ENCODE assay signal across 8 cellular contexts in the genomic region with DNA sequence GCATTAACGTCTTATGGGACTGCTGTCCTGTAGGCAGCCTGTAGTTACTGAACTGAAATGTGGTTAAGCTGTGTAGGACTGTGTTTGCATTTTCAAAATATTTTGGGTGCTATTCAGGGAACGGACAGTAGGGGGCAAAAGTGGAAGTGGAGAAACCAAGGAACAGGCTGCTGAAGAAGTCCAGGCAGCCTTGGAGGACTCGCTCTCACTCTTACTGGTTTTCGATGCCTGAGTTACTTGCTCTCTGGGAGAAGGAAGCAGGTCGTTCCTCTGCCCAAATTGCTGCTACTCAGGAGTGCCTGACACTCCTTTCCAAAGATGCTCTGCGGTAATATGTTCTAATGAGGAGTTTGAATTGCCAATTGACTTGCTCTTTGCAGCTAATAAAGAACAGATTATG.
DNase-seq lines count a peak whose midpoint lies in the region; ATAC-seq and TF ChIP-seq lines count a peak whose summit lies in the region.

No MANE protein-coding gene starts in this region.

- H3K36me3 Mint-ChIP-seq in CD8-positive, alpha-beta T cell, result no peaks in the 10 kb centered on the region

- no peak overlapping the region for H3K4me3 ChIP-seq in CD8-positive, alpha-beta T cell (ENCODE audit: low read depth, low read length)
- H3K4me3 ChIP-seq in HFF-Myc (replicated peaks; ENCODE audit: low read depth, low read length), result no peak overlapping the region
- H3K4me3 ChIP-seq in SJCRH30, result no peak overlapping the region
- H3K4me3 ChIP-seq in testis, result no peak overlapping the region

- H3K27ac Mint-ChIP-seq in CD8-positive, alpha-beta T cell, result no peak overlapping the region

- H3K36me3 ChIP-seq in CD8-positive, alpha-beta T cell (ENCODE audit: insufficient read depth, low read length), result no peaks in the 10 kb centered on the region
- H3K36me3 ChIP-seq in SJCRH30 (no peaks in the 10 kb centered on the region), testis (ENCODE audit: low read depth, missing control alignments) (no peaks in the 10 kb centered on the region)

- 21 to 25% methylated on average over 6 of the region's 6 CpGs for WGBS in testis, 2 donors

- H3K27ac ChIP-seq in CD8-positive, alpha-beta T cell (ENCODE audit: low read depth, low read length), result no peak overlapping the region
- H3K27ac ChIP-seq in SJCRH30 (no peak overlapping the region), testis (no peak overlapping the region)

- intact Hi-C loops in CD8-positive, alpha-beta T cell (cut with DNase I, micrococcal nuclease), result no loop called here
- intact Hi-C loops in testis (cut with DNase I; ENCODE audit: low total_unique reads), result no loop called here

- H3K4me1 ChIP-seq in CD8-positive, alpha-beta T cell (ENCODE audit: insufficient read depth, low read length), result no peaks in the 10 kb centered on the region
- H3K4me1 ChIP-seq in SJCRH30, result peaks cover 5% of the 10 kb centered on the region; the same call in 1 of the 2 replicates
- no peaks in the 10 kb centered on the region for H3K4me1 ChIP-seq in testis

- peaks cover 16% of the 10 kb centered on the region for H3K9me3 Mint-ChIP-seq in CD8-positive, alpha-beta T cell

- no peak for DNase-seq in CD8-positive, alpha-beta T cell
- DNase-seq in HFF-Myc (ENCODE audit: extremely low read depth, low read depth) (no peak), SJCRH30 (peak; percentile 37 to 79), hepatic stellate cell (ENCODE audit: low spot score) (peak; percentile 1), testis (peak; percentile 43)

- no peaks in the 10 kb centered on the region for H3K27me3 Mint-ChIP-seq in CD8-positive, alpha-beta T cell (ENCODE audit: low read depth)

- no peaks in the 10 kb centered on the region for H3K9me3 ChIP-seq in CD8-positive, alpha-beta T cell (ENCODE audit: low read length)
- H3K9me3 ChIP-seq in SJCRH30 (replicated peaks), result no peaks in the 10 kb centered on the region
- H3K9me3 ChIP-seq in testis, result no peaks in the 10 kb centered on the region

- H3K4me1 Mint-ChIP-seq in CD8-positive, alpha-beta T cell (ENCODE audit: low read depth), result no peaks in the 10 kb centered on the region

- H3K4me3 Mint-ChIP-seq in CD8-positive, alpha-beta T cell, result no peak overlapping the region

- no peak for TF ChIP-seq POLR2A in testis (IDR thresholded peaks at IDR 0.05)

- no peaks in the 10 kb centered on the region for H3K27me3 ChIP-seq in CD8-positive, alpha-beta T cell (ENCODE audit: insufficient read depth, low read length)
- H3K27me3 ChIP-seq in SJCRH30, result no peaks in the 10 kb centered on the region
- H3K27me3 ChIP-seq in testis, result no peaks in the 10 kb centered on the region

- ATAC-seq in CD8-positive, alpha-beta T cell, result no peak
- ATAC-seq in GM18867 (IDR thresholded peaks at IDR 0.05; ENCODE audit: unreplicated experiment) (no peak), HG02798 (IDR thresholded peaks at IDR 0.05; ENCODE audit: poor library complexity, unreplicated experiment) (no peak), GM21367 (IDR thresholded peaks at IDR 0.05; ENCODE audit: unreplicated experiment) (no peak)

- peak; percentile 18 for TF ChIP-seq CTCF in CD8-positive, alpha-beta T cell (IDR thresholded peaks at IDR 0.05)
- TF ChIP-seq CTCF in HFF-Myc (IDR thresholded peaks at IDR 0.05; ENCODE audit: low read depth, low read length, missing control alignments) (peak; percentile 20), testis (IDR thresholded peaks at IDR 0.05) (peak in 2 of 3 experiments; percentile 41 to 68)

- POLR2A ChIA-PET in CD8-positive, alpha-beta T cell (lab: Charles Lee), result no interaction called here

- CTCF ChIA-PET in CD8-positive, alpha-beta T cell (lab: Charles Lee), result no interaction called here

Comparison
In these comparisons a context has a peak if more than half of its experiments do, and no peak if none do; other contexts are left out.
1. DNase-seq: peak in SJCRH30 (2 of 2), hepatic stellate cell (single experiment) and testis (single experiment); none in CD8-positive, alpha-beta T cell (0 of 7) and HFF-Myc (single experiment).
2. Peak in every context shown above with its lines, with median percentiles within 50 percentile points of each other: CTCF ChIP-seq.